In genomic region chr6:53042112-53042511, GRCh38 we compare ENCODE assay signal across 14 cellular contexts. TPM values are rescaled to one million over a fixed set of nuclear protein-coding genes. Genes with fewer than 3 reads are reported as not detected.
DNase-seq lines count a peak whose midpoint lies in the region; ATAC-seq and TF ChIP-seq lines count a peak whose summit lies in the region.
"Had no signal": no experiment of that assay in that cellular context is flagged by ENCODE, and none has a peak within 500 bp of the region (broad histone marks: within the 10 kb centered on the region; RNA-seq: fewer than 3 reads in every experiment).

No MANE protein-coding gene starts in this region.

- no peaks in the 10 kb centered on the region for H3K36me3 ChIP-seq in brain microvascular endothelial cell (replicated peaks)

- ATAC-seq in activated CD4-positive, alpha-beta T cell treated with anti-CD3 and anti-CD28 coated beads for 36 hours, result no peak
- ATAC-seq: activated T-cell treated with anti-CD3 and anti-CD28 coated beads, Interleukin-2, amount 50 U/mL, for 72 hours; naive thymus-derived CD4-positive, alpha-beta T cell; T-helper 17 cell had no signal

- POLR2A ChIA-PET in activated CD4-positive, alpha-beta T cell treated with anti-CD3 and anti-CD28 coated beads for 36 hours (lab: Charles Lee), result no interaction called here

- no peaks in the 10 kb centered on the region for H3K27me3 ChIP-seq in brain microvascular endothelial cell (replicated peaks)
- H3K27me3 ChIP-seq: esophagus squamous epithelium had no signal

- H3K4me1 Mint-ChIP-seq in activated CD4-positive, alpha-beta T cell treated with anti-CD3 and anti-CD28 coated beads for 36 hours, result no peaks in the 10 kb centered on the region

- peak; percentile 40; the same call in 1 of the 2 replicates for TF ChIP-seq EP300 in Ishikawa (IDR thresholded peaks at IDR 0.05; ENCODE audit: borderline replicate concordance)

- TF ChIP-seq CTCF in brain microvascular endothelial cell (IDR thresholded peaks at IDR 0.05; ENCODE audit: low read depth, low read length, missing control alignments), result no peak

- no peak overlapping the region for H3K4me3 ChIP-seq in brain microvascular endothelial cell (ENCODE audit: low read depth, low read length)
- H3K4me3 ChIP-seq: esophagus squamous epithelium had no signal

- DNase-seq in ACHN (peak; percentile 85), brain microvascular endothelial cell (peak; percentile 73), kidney glomerular epithelial cell (lab: John Stamatoyannopoulos, UW) (peak; percentile 78), NCI-H748 (lab: John Stamatoyannopoulos, UW; ENCODE audit: unreplicated experiment) (no peak), SKM-1 treated with dmso at 0.1 percent for 144 hours (lab: John Stamatoyannopoulos, UW; ENCODE audit: unreplicated experiment) (no peak), COLO668 (lab: John Stamatoyannopoulos, UW; ENCODE audit: unreplicated experiment) (no peak)
- no peak for DNase-seq in activated CD4-positive, alpha-beta T cell treated with anti-CD3 and anti-CD28 coated beads for 36 hours
- DNase-seq: activated T-cell treated with anti-CD3 and anti-CD28 coated beads, Interleukin-2, amount 50 U/mL, for 72 hours; CD4-positive, CD25-positive, alpha-beta regulatory T cell; esophagus squamous epithelium; naive thymus-derived CD4-positive, alpha-beta T cell; NCI-H2171; T-helper 17 cell had no signal

- H3K4me3 Mint-ChIP-seq in activated CD4-positive, alpha-beta T cell treated with anti-CD3 and anti-CD28 coated beads for 36 hours, result no peak overlapping the region
- H3K4me3 Mint-ChIP-seq: activated T-cell treated with anti-CD3 and anti-CD28 coated beads, Interleukin-2, amount 50 U/mL, for 72 hours; CD4-positive, CD25-positive, alpha-beta regulatory T cell; naive thymus-derived CD4-positive, alpha-beta T cell; T-helper 17 cell had no signal

- in situ Hi-C loops in ACHN (cut with HindIII; ENCODE audit: low pct_ligation_motif_present, low pct_unique_long_range_greater_than_20kb, low sequenced_read_pairs), result no loop called here
- in situ Hi-C loops in brain microvascular endothelial cell (cut with HindIII; ENCODE audit: low pct_ligation_motif_present, low sequenced_read_pairs), result no loop called here

- intact Hi-C loops in activated CD4-positive, alpha-beta T cell treated with anti-CD3 and anti-CD28 coated beads for 36 hours (cut with DNase I, micrococcal nuclease), result no loop called here

- no peak overlapping the region for H3K27ac Mint-ChIP-seq in activated CD4-positive, alpha-beta T cell treated with anti-CD3 and anti-CD28 coated beads for 36 hours
- H3K27ac Mint-ChIP-seq: activated T-cell treated with anti-CD3 and anti-CD28 coated beads, Interleukin-2, amount 50 U/mL, for 72 hours; CD4-positive, CD25-positive, alpha-beta regulatory T cell; naive thymus-derived CD4-positive, alpha-beta T cell; T-helper 17 cell had no signal

- H3K27me3 Mint-ChIP-seq in activated CD4-positive, alpha-beta T cell treated with anti-CD3 and anti-CD28 coated beads for 36 hours, result no peaks in the 10 kb centered on the region
- H3K27me3 Mint-ChIP-seq: CD4-positive, CD25-positive, alpha-beta regulatory T cell; naive thymus-derived CD4-positive, alpha-beta T cell; T-helper 17 cell had no signal

- H3K9me3 Mint-ChIP-seq in activated CD4-positive, alpha-beta T cell treated with anti-CD3 and anti-CD28 coated beads for 36 hours (ENCODE audit: low read depth), result no peaks in the 10 kb centered on the region
- H3K9me3 Mint-ChIP-seq: activated T-cell treated with anti-CD3 and anti-CD28 coated beads, Interleukin-2, amount 50 U/mL, for 72 hours; CD4-positive, CD25-positive, alpha-beta regulatory T cell; naive thymus-derived CD4-positive, alpha-beta T cell had no signal

- no peak for TF ChIP-seq RAD21 in Ishikawa (IDR thresholded peaks at IDR 0.05; ENCODE audit: low read depth)

- peaks cover 21% of the 10 kb centered on the region for H3K36me3 Mint-ChIP-seq in activated CD4-positive, alpha-beta T cell treated with anti-CD3 and anti-CD28 coated beads for 36 hours (ENCODE audit: low read depth)

- CTCF ChIA-PET in activated CD4-positive, alpha-beta T cell treated with anti-CD3 and anti-CD28 coated beads for 36 hours (lab: Charles Lee), result interaction anchor here (0.7 to 1.0 kb wide), 2 partner anchors 11 to 42 kb away, joined by 3 to 4 read pairs; no protein-coding TSS in a partner anchor

- peak overlapping the region; percentile 87 for H3K27ac ChIP-seq in brain microvascular endothelial cell

TF ChIP-seq in Ishikawa, 13 proteins besides CTCF, POLR2A, EP300 and RAD21:
- TF ChIP-seq TEAD4 (IDR thresholded peaks at IDR 0.05) (peak; percentile 55; the same call in 1 of the 2 replicates), ZBTB7A (IDR thresholded peaks at IDR 0.05; ENCODE audit: low read depth) (no peak), NFIC (IDR thresholded peaks at IDR 0.05) (0 out of 2 replicates have a peak, but pooled peaks have one; percentile 9)

RNA-seq across cellular contexts. Expression of gene CILK1, which starts 19.5 kb away (rescaled TPM):
- 1 to 10 TPM; 7.5 to 8.2 TPM for total RNA-seq in activated CD4-positive, alpha-beta T cell treated with anti-CD3 and anti-CD28 coated beads for 36 hours

RNA-seq across cellular contexts. Expression of gene FBXO9, which starts 23.1 kb away (rescaled TPM):
- total RNA-seq in activated CD4-positive, alpha-beta T cell treated with anti-CD3 and anti-CD28 coated beads for 36 hours, result 10 to 100 TPM; 51.2 to 58.7 TPM

RNA-seq across cellular contexts. Expression of gene GSTA4, which starts 47.0 kb away (rescaled TPM):
- total RNA-seq in activated CD4-positive, alpha-beta T cell treated with anti-CD3 and anti-CD28 coated beads for 36 hours, result 10 to 100 TPM; 23.5 to 28.9 TPM

Comparison
In these comparisons a context has a peak if more than half of its experiments do, and no peak if none do; other contexts are left out.
1. DNase-seq: peak in ACHN (single experiment), brain microvascular endothelial cell (single experiment) and kidney glomerular epithelial cell (single experiment); none in activated CD4-positive, alpha-beta T cell treated with anti-CD3 and anti-CD28 coated beads for 36 hours (single experiment), NCI-H748 (single experiment), SKM-1 treated with dmso at 0.1 percent for 144 hours (single experiment) and COLO668 (single experiment).